ENCODE assay signal across 1 cellular context in the genomic region with DNA sequence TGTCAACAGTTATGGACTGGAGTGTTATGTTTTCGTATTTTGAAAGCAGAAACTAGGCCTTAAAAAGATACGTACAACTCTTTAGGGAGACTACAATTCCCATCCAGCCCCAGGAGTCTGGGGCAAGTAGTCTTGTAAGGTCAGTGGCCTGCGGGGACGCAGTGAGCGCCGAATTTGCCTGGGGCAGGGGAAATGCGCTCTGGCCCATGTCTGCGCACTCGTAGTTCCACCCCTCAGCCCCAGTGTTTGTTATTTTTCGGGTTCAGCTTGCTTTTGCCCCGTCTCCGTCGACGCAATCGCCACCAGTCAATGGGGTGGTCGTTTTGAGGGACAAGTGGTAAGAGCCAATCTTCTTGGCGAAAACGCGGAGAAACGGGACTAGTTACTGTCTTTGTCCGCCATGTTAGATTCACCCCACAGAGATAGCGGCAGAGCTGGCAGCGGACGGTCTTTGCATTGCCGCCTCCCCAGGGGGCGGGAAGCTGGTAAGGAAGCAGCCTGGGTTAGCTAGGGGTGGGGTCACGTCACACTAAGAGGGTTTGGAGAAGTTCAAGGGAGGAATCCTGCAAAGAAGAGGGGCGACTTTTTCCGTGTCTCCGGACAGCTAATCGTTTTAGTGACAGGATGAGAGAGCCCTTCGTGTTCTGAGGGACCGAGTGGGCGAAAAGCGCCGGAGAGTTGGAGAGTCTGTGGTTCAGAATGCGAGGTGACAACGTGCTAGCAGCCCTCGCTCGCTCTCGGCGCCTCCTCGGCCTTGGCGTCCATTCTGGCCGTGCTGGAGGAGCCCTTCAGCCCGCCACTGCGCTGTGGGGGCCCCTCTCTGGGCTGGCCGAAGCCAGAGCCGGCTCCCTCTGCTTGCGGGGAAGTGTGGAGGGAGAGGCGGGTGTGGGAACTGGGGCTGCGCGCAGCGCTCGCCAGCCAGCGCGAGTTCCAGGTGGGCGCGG.
A peak's percentile ranks its signal among the peaks of the same experiment; 100 is the strongest.
TF ChIP-seq lines count a peak whose summit lies in the region.

No MANE protein-coding gene starts in this region.

TF ChIP-seq in K562, 482 proteins besides CTCF, POLR2A, EP300 and RAD21 (continued from another document and continues in another):
- TF ChIP-seq KAT8 (IDR thresholded peaks at IDR 0.05; ENCODE audit: low read depth) (no peak), SMARCB1 (IDR thresholded peaks at IDR 0.05; ENCODE audit: insufficient read length, low read depth) (no peak), BRD4 (IDR thresholded peaks at IDR 0.05) (peak; percentile 86), SRSF3 (IDR thresholded peaks at IDR 0.05; ENCODE audit: insufficient read depth, low read length) (peak; percentile 98), ZNF764 (CRISPR knock-in tag; IDR thresholded peaks at IDR 0.05; ENCODE audit: low read depth) (no peak), DIDO1 (tag; IDR thresholded peaks at IDR 0.05; ENCODE audit: low read depth) (no peak), ZNF830 (CRISPR knock-in tag; IDR thresholded peaks at IDR 0.05) (no peak), SIN3A (IDR thresholded peaks at IDR 0.05; ENCODE audit: borderline replicate concordance in 2 of 2, control insufficient read depth in 1 of 2, low read depth in 2 of 2, low read length in 2 of 2) (no peak), ZNF24 (IDR thresholded peaks at IDR 0.05) (no peak), RBM17 (IDR thresholded peaks at IDR 0.05; ENCODE audit: borderline replicate concordance, low read depth, low read length) (no peak), ZNF75A (CRISPR knock-in tag; IDR thresholded peaks at IDR 0.05) (no peak), NCOR1 (IDR thresholded peaks at IDR 0.05) (no peak), KLF16 (IDR thresholded peaks at IDR 0.05) (no peak), ZNF217 (CRISPR knock-in tag; IDR thresholded peaks at IDR 0.05) (no peak), NFATC3 (IDR thresholded peaks at IDR 0.05) (no peak), BRD9 (IDR thresholded peaks at IDR 0.05; ENCODE audit: low read depth, partially characterized antibody) (peak; percentile 18), PRMT5 (CRISPR knock-in tag; IDR thresholded peaks at IDR 0.05) (no peak; the same call in 1 of the 2 replicates), CBX1 (IDR thresholded peaks at IDR 0.05; ENCODE audit: low read depth) (0 out of 2 replicates have a peak, but pooled peaks have one; percentile 25), GABPB2 (CRISPR knock-in tag; conservative IDR thresholded peaks at IDR 0.05) (no peak), ZFPM2 (CRISPR knock-in tag; IDR thresholded peaks at IDR 0.05) (peak; percentile 50; the same call in 1 of the 2 replicates), PHF8 (IDR thresholded peaks at IDR 0.05; ENCODE audit: borderline replicate concordance, low read length) (no peak), ELF2 (CRISPR knock-in tag; IDR thresholded peaks at IDR 0.05) (no peak), ETV5 (CRISPR knock-in tag; IDR thresholded peaks at IDR 0.05; ENCODE audit: low read depth) (no peak), USF2 (CRISPR knock-in tag; IDR thresholded peaks at IDR 0.05) (no peak; the same call in 1 of the 2 replicates), ZBTB2 (IDR thresholded peaks at IDR 0.05) (no peak), ZBTB1 (CRISPR knock-in tag; IDR thresholded peaks at IDR 0.05; ENCODE audit: borderline replicate concordance, low read depth) (0 out of 2 replicates have a peak, but pooled peaks have one; percentile 8), ZNF644 (tag; IDR thresholded peaks at IDR 0.05; ENCODE audit: low read depth) (0 out of 2 replicates have a peak, but pooled peaks have one; percentile 12), HNRNPK (IDR thresholded peaks at IDR 0.05; ENCODE audit: low read depth, low read length, poor library complexity, severe bottlenecking) (no peak), ZHX1 (conservative IDR thresholded peaks at IDR 0.05; ENCODE audit: low read length) (no peak), ZSCAN29 (IDR thresholded peaks at IDR 0.05) (no peak), ZNF507 (tag; conservative IDR thresholded peaks at IDR 0.05) (no peak), HMBOX1 (IDR thresholded peaks at IDR 0.05) (no peak), SAFB2 (IDR thresholded peaks at IDR 0.05; ENCODE audit: borderline replicate concordance, low read depth, low read length, severe bottlenecking) (no peak), ZNF79 (CRISPR knock-in tag; IDR thresholded peaks at IDR 0.05; ENCODE audit: low read depth) (no peak), HCFC1 (IDR thresholded peaks at IDR 0.05; ENCODE audit: low read depth, low read length) (peak; percentile 6; the same call in 1 of the 2 replicates)
- TF ChIP-seq, protein P1, sequence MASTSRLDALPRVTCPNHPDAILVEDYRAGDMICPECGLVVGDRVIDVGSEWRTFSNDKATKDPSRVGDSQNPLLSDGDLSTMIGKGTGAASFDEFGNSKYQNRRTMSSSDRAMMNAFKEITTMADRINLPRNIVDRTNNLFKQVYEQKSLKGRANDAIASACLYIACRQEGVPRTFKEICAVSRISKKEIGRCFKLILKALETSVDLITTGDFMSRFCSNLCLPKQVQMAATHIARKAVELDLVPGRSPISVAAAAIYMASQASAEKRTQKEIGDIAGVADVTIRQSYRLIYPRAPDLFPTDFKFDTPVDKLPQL (IDR thresholded peaks at IDR 0.05; ENCODE audit: extremely low read depth, insufficient read length) = no peak
- TF ChIP-seq, protein P2, sequence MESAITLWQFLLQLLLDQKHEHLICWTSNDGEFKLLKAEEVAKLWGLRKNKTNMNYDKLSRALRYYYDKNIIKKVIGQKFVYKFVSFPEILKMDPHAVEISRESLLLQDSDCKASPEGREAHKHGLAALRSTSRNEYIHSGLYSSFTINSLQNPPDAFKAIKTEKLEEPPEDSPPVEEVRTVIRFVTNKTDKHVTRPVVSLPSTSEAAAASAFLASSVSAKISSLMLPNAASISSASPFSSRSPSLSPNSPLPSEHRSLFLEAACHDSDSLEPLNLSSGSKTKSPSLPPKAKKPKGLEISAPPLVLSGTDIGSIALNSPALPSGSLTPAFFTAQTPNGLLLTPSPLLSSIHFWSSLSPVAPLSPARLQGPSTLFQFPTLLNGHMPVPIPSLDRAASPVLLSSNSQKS (CRISPR knock-in tag; IDR thresholded peaks at IDR 0.05) = no peak
- TF ChIP-seq, protein P3, sequence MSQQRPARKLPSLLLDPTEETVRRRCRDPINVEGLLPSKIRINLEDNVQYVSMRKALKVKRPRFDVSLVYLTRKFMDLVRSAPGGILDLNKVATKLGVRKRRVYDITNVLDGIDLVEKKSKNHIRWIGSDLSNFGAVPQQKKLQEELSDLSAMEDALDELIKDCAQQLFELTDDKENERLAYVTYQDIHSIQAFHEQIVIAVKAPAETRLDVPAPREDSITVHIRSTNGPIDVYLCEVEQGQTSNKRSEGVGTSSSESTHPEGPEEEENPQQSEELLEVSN (IDR thresholded peaks at IDR 0.05; ENCODE audit: borderline replicate concordance in 1 of 2, extremely low read depth in 1 of 2, insufficient read depth in 1 of 2, insufficient read length in 1 of 2, low read depth in 1 of 2, low read length in 1 of 2, poor library complexity in 1 of 2, severe bottlenecking in 1 of 2) = no peak
- TF ChIP-seq, protein P4, sequence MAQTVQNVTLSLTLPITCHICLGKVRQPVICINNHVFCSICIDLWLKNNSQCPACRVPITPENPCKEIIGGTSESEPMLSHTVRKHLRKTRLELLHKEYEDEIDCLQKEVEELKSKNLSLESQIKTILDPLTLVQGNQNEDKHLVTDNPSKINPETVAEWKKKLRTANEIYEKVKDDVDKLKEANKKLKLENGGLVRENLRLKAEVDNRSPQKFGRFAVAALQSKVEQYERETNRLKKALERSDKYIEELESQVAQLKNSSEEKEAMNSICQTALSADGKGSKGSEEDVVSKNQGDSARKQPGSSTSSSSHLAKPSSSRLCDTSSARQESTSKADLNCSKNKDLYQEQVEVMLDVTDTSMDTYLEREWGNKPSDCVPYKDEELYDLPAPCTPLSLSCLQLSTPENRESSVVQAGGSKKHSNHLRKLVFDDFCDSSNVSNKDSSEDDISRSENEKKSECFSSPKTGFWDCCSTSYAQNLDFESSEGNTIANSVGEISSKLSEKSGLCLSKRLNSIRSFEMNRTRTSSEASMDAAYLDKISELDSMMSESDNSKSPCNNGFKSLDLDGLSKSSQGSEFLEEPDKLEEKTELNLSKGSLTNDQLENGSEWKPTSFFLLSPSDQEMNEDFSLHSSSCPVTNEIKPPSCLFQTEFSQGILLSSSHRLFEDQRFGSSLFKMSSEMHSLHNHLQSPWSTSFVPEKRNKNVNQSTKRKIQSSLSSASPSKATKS (CRISPR knock-in tag; IDR thresholded peaks at IDR 0.05) = no peak
